13 cellular contexts compared by ENCODE assay signal in genomic region chr2:47065343-47065742, GRCh38.
DNase-seq lines count a peak whose midpoint lies in the region; ATAC-seq and TF ChIP-seq lines count a peak whose summit lies in the region.
"Had no signal": no experiment of that assay in that cellular context is flagged by ENCODE, and none has a peak within 500 bp of the region (broad histone marks: within the 10 kb centered on the region; RNA-seq: fewer than 3 reads in every experiment).

No MANE protein-coding gene starts in this region.

- TF ChIP-seq CTCF in HCT116 (IDR thresholded peaks at IDR 0.05 in 2 of 3, conservative IDR thresholded peaks at IDR 0.05 in 1 of 3; ENCODE audit: borderline replicate concordance in 1 of 3, insufficient read depth in 1 of 3, low read depth in 2 of 3, low read length in 2 of 3) (no peak), ascending aorta (IDR thresholded peaks at IDR 0.05) (no peak)

- intact Hi-C loops in HCT116 (cut with micrococcal nuclease), result no loop called here
- intact Hi-C loops in ascending aorta (cut with DNase I), result no loop called here

- H3K27me3 ChIP-seq in HCT116 (ENCODE audit: insufficient read depth, low read length) (no peaks in the 10 kb centered on the region), ascending aorta (no peaks in the 10 kb centered on the region), subcutaneous abdominal adipose tissue (ENCODE audit: control insufficient read depth in 5 of 5, insufficient read depth in 4 of 5, low read length in 5 of 5) (no peaks in the 10 kb centered on the region)
- H3K27me3 ChIP-seq: breast epithelium had no signal

- H3K27ac ChIP-seq in HCT116 (ENCODE audit: low read depth, low read length), result no peak overlapping the region; the same call in 1 of the 2 replicates
- H3K27ac ChIP-seq in ascending aorta, result peak overlapping the region; percentile 94 to 98
- H3K27ac ChIP-seq in mesodermal cell (ENCODE audit: low read depth, low read length, severe bottlenecking), result peak overlapping the region; percentile 87
- peak overlapping the region; percentile 3 for H3K27ac ChIP-seq in subcutaneous abdominal adipose tissue (ENCODE audit: low read depth, low read length)
- H3K27ac ChIP-seq: parathyroid adenoma had no signal

- no peak for TF ChIP-seq POLR2A in HCT116 (IDR thresholded peaks at IDR 0.05; ENCODE audit: borderline replicate concordance, extremely low read depth, insufficient read depth, insufficient read length)

- H3K9ac ChIP-seq in HCT116 (ENCODE audit: low read length) (peak overlapping the region; percentile 47), subcutaneous abdominal adipose tissue (ENCODE audit: low read length in 5 of 5) (no peak overlapping the region)
- H3K9ac ChIP-seq: parathyroid adenoma had no signal

- no peak overlapping the region for H2AFZ ChIP-seq in HCT116 (ENCODE audit: low read depth, low read length, poor library complexity, severe bottlenecking)
- H2AFZ ChIP-seq: parathyroid adenoma had no signal

- H3K4me3 ChIP-seq in HCT116 (replicated peaks in 1 of 2; ENCODE audit: low read depth in 1 of 2, low read length in 2 of 2) (no peak overlapping the region; a peak in 1 of 4 replicates), ascending aorta (no peak overlapping the region), mesodermal cell (ENCODE audit: extremely low read depth, insufficient read depth, low read length, poor library complexity, severe bottlenecking) (no peak overlapping the region), subcutaneous abdominal adipose tissue (ENCODE audit: low read depth in 1 of 5, low read length in 5 of 5) (no peak overlapping the region)
- H3K4me3 ChIP-seq: breast epithelium, lung had no signal

- no TSS peak for BruUV-seq in HCT116 (replicated peaks; lab: Mats Ljungman, UMichigan)

- ATAC-seq in HCT116, result no peak

- H3K9me2 ChIP-seq in HCT116 (ENCODE audit: insufficient read depth), result no peaks in the 10 kb centered on the region

- H3K4me1 ChIP-seq in HCT116 (ENCODE audit: control insufficient read depth in 1 of 2, insufficient read depth in 2 of 2, low read length in 2 of 2), result peaks cover 36 to 75% of the 10 kb centered on the region in 2 experiments
- peaks cover 22 to 57% of the 10 kb centered on the region in 2 donors for H3K4me1 ChIP-seq in ascending aorta
- H3K4me1 ChIP-seq in mesodermal cell (ENCODE audit: control insufficient read depth, insufficient read depth, low read length, poor library complexity, severe bottlenecking), result peaks cover 59% of the 10 kb centered on the region
- peaks cover 24 to 78% (median 77%) of the 10 kb centered on the region in 5 donors for H3K4me1 ChIP-seq in subcutaneous abdominal adipose tissue (ENCODE audit: control insufficient read depth in 5 of 5, insufficient read depth in 5 of 5, low read length in 5 of 5)

- peak overlapping the region; percentile 70 for H3K4me2 ChIP-seq in HCT116 (ENCODE audit: low read length)

- H3K9me3 ChIP-seq in HCT116 (ENCODE audit: control insufficient read depth in 1 of 2, insufficient read depth in 1 of 2, low read depth in 1 of 2, low read length in 2 of 2), result no peaks in the 10 kb centered on the region
- H3K9me3 ChIP-seq in ascending aorta, result no peaks in the 10 kb centered on the region
- H3K9me3 ChIP-seq in mesodermal cell (ENCODE audit: control insufficient read depth, low read length), result no peaks in the 10 kb centered on the region
- no peaks in the 10 kb centered on the region for H3K9me3 ChIP-seq in subcutaneous abdominal adipose tissue (ENCODE audit: control insufficient read depth in 5 of 5, low read length in 5 of 5)
- H3K9me3 ChIP-seq: breast epithelium had no signal

- 68 to 88% methylated on average over 1 to 3 of the region's 3 CpGs for WGBS in mesodermal cell (ENCODE audit: insufficient coverage in 2 of 2), 2 experiments

- POLR2A ChIA-PET in HCT116 (lab: Charles Lee), result interaction anchor here (1.9 kb wide), 1 partner anchor 12 kb away, joined by 7 read pairs; no protein-coding TSS in a partner anchor

- H3K36me3 ChIP-seq in HCT116 (ENCODE audit: control insufficient read depth in 1 of 2, insufficient read depth in 2 of 2, low read length in 2 of 2) (no peaks in the 10 kb centered on the region), ascending aorta (peaks cover 12 to 30% of the 10 kb centered on the region in 2 donors), mesodermal cell (ENCODE audit: control insufficient read depth, insufficient read depth, low read length) (peaks cover 29% of the 10 kb centered on the region), subcutaneous abdominal adipose tissue (ENCODE audit: control insufficient read depth in 5 of 5, insufficient read depth in 5 of 5, low read length in 5 of 5) (peaks cover 0 to 33% (median 20%) of the 10 kb centered on the region in 5 donors)
- H3K36me3 ChIP-seq: breast epithelium had no signal

- DNase-seq in HCT116 (ENCODE audit: low read depth, low spot score), result no peak
- DNase-seq in ascending aorta (ENCODE audit: low spot score in 2 of 2), result no peak
- no peak for DNase-seq in stimulated activated CD4-positive, alpha-beta T cell treated with anti-CD3 and anti-CD28 coated beads, Interleukin-12 subunit alpha, Interleukin-12 subunit beta, amount 100 ng/mL, for 4 hours
- DNase-seq in H4 (ENCODE audit: low spot score), result no peak
- DNase-seq in inferior parietal cortex (ENCODE audit: extremely low spot score), result no peak
- DNase-seq: activated CD4-positive, alpha-beta T cell treated with anti-CD3 and anti-CD28 coated beads, Interleukin-2, amount 50 U/mL, for 1 hour; COR-L47; NCI-H1092 had no signal

- RAD21 ChIA-PET in HCT116 (lab: Charles Lee; ENCODE audit: low non-redundant PET in 1 of 2, low total read pairs in 2 of 2, uncharacterized antibody in 2 of 2, unreplicated experiment in 2 of 2), result no interaction called here

- TF ChIP-seq RAD21 in HCT116 (IDR thresholded peaks at IDR 0.05; ENCODE audit: low read depth), result no peak

- no peaks in the 10 kb centered on the region for H4K20me1 ChIP-seq in HCT116 (ENCODE audit: insufficient read depth)

- CTCF ChIA-PET in HCT116 (lab: Charles Lee), result no interaction called here

- H3K79me2 ChIP-seq in HCT116 (ENCODE audit: insufficient read depth, low read length), result peaks cover 44% of the 10 kb centered on the region
- H3K79me2 ChIP-seq: parathyroid adenoma had no signal

TF ChIP-seq in HCT116, 20 proteins besides CTCF, POLR2A, EP300 and RAD21:
- no peak for TF ChIP-seq TCF7L2 (IDR thresholded peaks at IDR 0.05; ENCODE audit: borderline replicate concordance, extremely low read depth, insufficient read depth, insufficient read length)
- TF ChIP-seq EGR1 (IDR thresholded peaks at IDR 0.05; ENCODE audit: low read depth), result no peak
- no peak for TF ChIP-seq REST (IDR thresholded peaks at IDR 0.05; ENCODE audit: low read depth)
- TF ChIP-seq SRF (IDR thresholded peaks at IDR 0.05; ENCODE audit: low read depth), result no peak
